In the genomic region with DNA sequence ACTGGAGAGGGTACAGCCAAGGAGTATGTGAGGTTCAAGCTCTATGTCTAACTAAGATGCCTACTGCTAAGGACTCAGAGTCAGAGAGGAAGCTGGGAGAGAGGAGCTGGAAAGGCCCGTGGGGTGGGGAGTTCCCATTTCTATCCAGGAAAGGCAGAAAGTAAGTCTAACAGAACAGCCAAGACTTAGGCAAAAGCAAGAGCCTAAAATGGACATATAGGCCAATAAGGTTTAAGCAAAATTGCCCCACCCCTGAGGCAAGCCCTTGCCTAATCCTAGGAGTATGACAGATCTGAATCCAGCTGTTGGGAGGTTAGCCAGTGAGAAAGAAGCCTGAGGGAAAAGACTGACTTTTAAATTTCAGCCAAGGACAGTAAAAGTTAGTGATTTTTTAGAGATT, we compare ENCODE assay signal across 10 cellular contexts. TPM values are rescaled to one million over a fixed set of nuclear protein-coding genes. Genes with fewer than 3 reads are reported as not detected.
A peak's percentile ranks its signal among the peaks of the same experiment; 100 is the strongest.
DNase-seq lines count a peak whose midpoint lies in the region; ATAC-seq and TF ChIP-seq lines count a peak whose summit lies in the region.
"Had no signal": no experiment of that assay in that cellular context is flagged by ENCODE, and none has a peak within 500 bp of the region (broad histone marks: within the 10 kb centered on the region; RNA-seq: fewer than 3 reads in every experiment).

No MANE protein-coding gene starts in this region.

- H2AFZ ChIP-seq in trophoblast cell (ENCODE audit: insufficient read depth, low read length, poor library complexity): no peak overlapping the region
- H2AFZ ChIP-seq: neural progenitor cell had no signal

- H4K8ac ChIP-seq in trophoblast cell (ENCODE audit: low read depth, low read length): no peak overlapping the region

- peak overlapping the region; percentile 63 for H4K91ac ChIP-seq in trophoblast cell (ENCODE audit: low read depth, low read length)

- peak overlapping the region; percentile 63 for H2BK12ac ChIP-seq in trophoblast cell (ENCODE audit: low read length)

- H3K14ac ChIP-seq in trophoblast cell (ENCODE audit: low read length): no peak overlapping the region

- BruUV-seq in Calu3 (replicated peaks; lab: Mats Ljungman, UMichigan): no TSS peak

- no peak overlapping the region for H3K27ac ChIP-seq in trophoblast cell (ENCODE audit: low read depth, low read length)
- H3K27ac ChIP-seq: adrenal gland, neural progenitor cell had no signal

- no peak for ATAC-seq in GM18858 (IDR thresholded peaks at IDR 0.05; ENCODE audit: unreplicated experiment)

- H2BK5ac ChIP-seq in trophoblast cell (ENCODE audit: low read depth, low read length, poor library complexity): peak overlapping the region; percentile 13

- intact Hi-C loops in Calu3 (cut with micrococcal nuclease; ENCODE audit: unreplicated experiment): loop anchor here (2.0 to 5.0 kb wide), 3 partner anchors 14 to 104 kb away; no protein-coding TSS in a partner anchor

- H2BK120ac ChIP-seq in trophoblast cell (ENCODE audit: insufficient read depth, low read length, poor library complexity): no peak overlapping the region

- peak overlapping the region; percentile 45 for H2AK5ac ChIP-seq in trophoblast cell (ENCODE audit: low read length)

- no peak overlapping the region for H3K4me3 ChIP-seq in trophoblast cell (ENCODE audit: low read depth, low read length)
- H3K4me3 ChIP-seq: adrenal gland, neural progenitor cell had no signal

- CTCF ChIA-PET in Calu3 (lab: Charles Lee): interaction anchor here (1.8 to 4.0 kb wide), 4 partner anchors 24 to 83 kb away, joined by 9 to 56 read pairs (median 14); a partner anchor contains a TSS

- H3K18ac ChIP-seq in trophoblast cell (ENCODE audit: low read length): no peak overlapping the region

- peaks cover 5 to 12% of the 10 kb centered on the region in 2 experiments for H3K36me3 ChIP-seq in trophoblast cell (ENCODE audit: control insufficient read depth in 1 of 2, insufficient read depth in 2 of 2, low read length in 2 of 2)
- H3K36me3 ChIP-seq: neural progenitor cell had no signal

- H3K9me3 Mint-ChIP-seq in Calu3 (ENCODE audit: low read depth, unreplicated experiment): no peaks in the 10 kb centered on the region
- H3K9me3 Mint-ChIP-seq: neural progenitor cell had no signal

- no peak overlapping the region for H3K23ac ChIP-seq in trophoblast cell (ENCODE audit: low read length)

- H3K36me3 Mint-ChIP-seq in Calu3 (ENCODE audit: insufficient read depth, unreplicated experiment): peaks cover 28% of the 10 kb centered on the region

- no peak overlapping the region for H3K9ac ChIP-seq in trophoblast cell (ENCODE audit: low read length)
- H3K9ac ChIP-seq: neural progenitor cell had no signal

- H3K4me1 Mint-ChIP-seq in Calu3 (ENCODE audit: low read depth, unreplicated experiment): peaks cover 54% of the 10 kb centered on the region

- no peak overlapping the region for H3K4me2 ChIP-seq in trophoblast cell (ENCODE audit: low read length)
- H3K4me2 ChIP-seq: neural progenitor cell had no signal

- peaks cover 3% of the 10 kb centered on the region for H3K79me2 ChIP-seq in trophoblast cell (ENCODE audit: control insufficient read depth, insufficient read depth, low read length, poor library complexity)

- peaks cover 25% of the 10 kb centered on the region for H3K79me1 ChIP-seq in trophoblast cell (ENCODE audit: low read length)

- no peak overlapping the region for H3K4ac ChIP-seq in trophoblast cell (ENCODE audit: low read depth, low read length)

- WGBS in trophoblast cell (ENCODE audit: extremely low coverage, insufficient coverage, insufficient read length): no CpG with 5 or more reads among the region's 1 CpG

- no peak for TF ChIP-seq CTCF in Calu3 (IDR thresholded peaks at IDR 0.05; ENCODE audit: unreplicated experiment)

- no peak for DNase-seq in Calu3
- peak; percentile 49 for DNase-seq in NCI-H226
- DNase-seq in fibroblast of peridontal ligament (ENCODE audit: extremely low read depth): peak; percentile 82
- DNase-seq in trophoblast cell: peak; percentile 72 to 86
- DNase-seq in stimulated activated CD4-positive, alpha-beta T cell treated with anti-CD3 and anti-CD28 coated beads, Interleukin-12 subunit alpha, Interleukin-12 subunit beta, amount 100 ng/mL, for 4 hours: no peak
- no peak for DNase-seq in NCI-H524 treated with DMSO at 0.1 percent for 48 hours (lab: John Stamatoyannopoulos, UW)
- DNase-seq in stimulated activated CD4-positive, alpha-beta T cell treated with anti-CD3 and anti-CD28 coated beads, Interleukin-4, amount 100 ng/mL, for 4 hours: no peak

- no peak overlapping the region for H4K12ac ChIP-seq in trophoblast cell (ENCODE audit: low read depth, low read length)

- H3K27me3 ChIP-seq in trophoblast cell (ENCODE audit: insufficient read depth, low read length): no peaks in the 10 kb centered on the region
- H3K27me3 ChIP-seq: adrenal gland, neural progenitor cell had no signal

- peaks cover 27 to 29% of the 10 kb centered on the region in 2 experiments for H3K4me1 ChIP-seq in trophoblast cell (ENCODE audit: control insufficient read depth in 1 of 2, insufficient read depth in 2 of 2, low read length in 2 of 2)
- H3K4me1 ChIP-seq: neural progenitor cell had no signal

- H3K9me3 ChIP-seq in trophoblast cell (ENCODE audit: insufficient read depth, low read depth, low read length): no peaks in the 10 kb centered on the region
- H3K9me3 ChIP-seq: adrenal gland had no signal

- no peak overlapping the region for H3K4me3 Mint-ChIP-seq in Calu3 (ENCODE audit: low read depth, unreplicated experiment)

- H3K27me3 Mint-ChIP-seq in Calu3 (ENCODE audit: unreplicated experiment): no peaks in the 10 kb centered on the region

- peak overlapping the region; percentile 99 for H3K27ac Mint-ChIP-seq in Calu3 (ENCODE audit: unreplicated experiment)
- H3K27ac Mint-ChIP-seq: neural progenitor cell had no signal

RNA-seq across cellular contexts. Expression of a gene that starts 1.6 kb away (rescaled TPM):
- total RNA-seq in Calu3 (2022): 5.3 and 7.0 TPM in 2 replicates
- 4.0 and 4.5 TPM in 2 replicates for polyA plus RNA-seq in trophoblast cell (2013)

RNA-seq across cellular contexts. Expression of a gene that starts 7.2 kb away (rescaled TPM):
- 24.9 and 42.4 TPM in 2 replicates for total RNA-seq in Calu3 (2022)
- polyA plus RNA-seq in trophoblast cell (2013): 35.8 and 38.6 TPM in 2 replicates
- total RNA-seq: adrenal gland had no signal

RNA-seq across cellular contexts. Expression of a gene that starts 21.3 kb away (rescaled TPM):
- total RNA-seq in Calu3 (2022): 121 and 129 TPM in 2 replicates
- 263 and 270 TPM in 2 replicates for polyA plus RNA-seq in trophoblast cell (2013)

RNA-seq across cellular contexts. Expression of a gene that starts 21.4 kb away (rescaled TPM):
- 49.8 and 52.9 TPM in 2 replicates for total RNA-seq in Calu3 (2022)
- 40.6 and 42.0 TPM in 2 replicates for polyA plus RNA-seq in trophoblast cell (2013)

RNA-seq across cellular contexts. Expression of a gene that starts 26.8 kb away (rescaled TPM):
- 1.7 and 2.9 TPM in 2 replicates for total RNA-seq in Calu3 (2022)
- polyA plus RNA-seq in trophoblast cell (2013): 0.82 and 0.97 TPM in 2 replicates

Comparison
In these comparisons a context has a peak if more than half of its experiments do, and no peak if none do; other contexts are left out.
1. DNase-seq: peak in NCI-H226 (single experiment), fibroblast of peridontal ligament (single experiment) and trophoblast cell (2 of 2); none in Calu3 (single experiment), stimulated activated CD4-positive, alpha-beta T cell treated with anti-CD3 and anti-CD28 coated beads, Interleukin-12 subunit alpha, Interleukin-12 subunit beta, amount 100 ng/mL, for 4 hours (single experiment), NCI-H524 treated with DMSO at 0.1 percent for 48 hours (single experiment) and stimulated activated CD4-positive, alpha-beta T cell treated with anti-CD3 and anti-CD28 coated beads, Interleukin-4, amount 100 ng/mL, for 4 hours (0 of 2).